ENCODE assay signal across 9 cellular contexts in the genomic region with DNA sequence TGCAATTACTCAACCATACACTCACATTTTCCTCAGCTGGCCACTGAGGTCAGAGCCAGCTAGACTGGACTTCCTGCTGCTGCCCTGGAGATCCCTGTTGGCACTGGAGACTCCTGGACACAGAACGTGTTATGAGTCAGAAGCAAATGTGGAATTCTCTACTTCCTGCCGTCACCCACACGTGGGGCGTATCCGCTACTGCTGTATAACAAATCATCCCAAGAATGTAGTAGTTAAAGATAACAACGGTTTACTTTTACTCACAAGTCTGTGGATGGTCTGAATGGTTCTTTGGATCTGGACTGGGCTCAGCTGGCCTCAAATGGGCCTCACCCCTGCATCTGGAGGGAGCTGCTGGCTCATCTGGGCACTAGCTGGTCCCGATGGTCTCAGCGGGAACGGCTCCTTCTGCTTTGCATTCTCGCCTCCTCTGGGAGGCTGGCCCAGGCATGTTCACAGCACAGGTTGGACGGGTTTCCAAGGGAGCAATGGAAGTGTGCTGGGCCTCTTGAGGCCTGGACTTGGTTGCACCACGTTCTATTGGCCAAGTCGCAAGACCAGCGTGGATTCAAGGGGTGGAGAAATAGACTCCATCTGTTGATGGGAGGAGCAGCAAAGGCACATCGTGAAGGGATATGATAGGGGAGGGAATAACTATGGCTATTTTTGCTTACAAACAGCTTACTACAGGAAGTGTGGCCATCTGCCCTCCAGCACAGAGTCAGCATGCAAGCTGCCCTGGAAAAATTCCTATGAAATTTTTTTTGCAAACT.
DNase-seq lines count a peak whose midpoint lies in the region; TF ChIP-seq lines count a peak whose summit lies in the region.
"Had no signal": no experiment of that assay in that cellular context is flagged by ENCODE, and none has a peak within 500 bp of the region (broad histone marks: within the 10 kb centered on the region; RNA-seq: fewer than 3 reads in every experiment).

No MANE protein-coding gene starts in this region.

- H3K36me3 Mint-ChIP-seq in endodermal cell (ENCODE audit: low read depth): no peaks in the 10 kb centered on the region
- no peaks in the 10 kb centered on the region for H3K36me3 Mint-ChIP-seq in activated T-cell treated with anti-CD3 and anti-CD28 coated beads, Interleukin-2, amount 50 U/mL, for 24 hours (ENCODE audit: low read depth)

- H3K9me3 Mint-ChIP-seq in endodermal cell: peaks cover 5% of the 10 kb centered on the region
- no peaks in the 10 kb centered on the region for H3K9me3 Mint-ChIP-seq in activated T-cell treated with anti-CD3 and anti-CD28 coated beads, Interleukin-2, amount 50 U/mL, for 24 hours

- H3K9ac ChIP-seq in endodermal cell (ENCODE audit: extremely low read depth, low read length, poor library complexity, severe bottlenecking): no peak overlapping the region

- H3K27me3 ChIP-seq in esophagus squamous epithelium (no peaks in the 10 kb centered on the region), endodermal cell (ENCODE audit: control insufficient read depth, insufficient read depth, low read length, poor library complexity, severe bottlenecking) (peaks cover 34% of the 10 kb centered on the region)

- peaks cover 60% of the 10 kb centered on the region for H3K27me3 Mint-ChIP-seq in endodermal cell (ENCODE audit: insufficient read depth)
- H3K27me3 Mint-ChIP-seq in activated T-cell treated with anti-CD3 and anti-CD28 coated beads, Interleukin-2, amount 50 U/mL, for 24 hours: no peaks in the 10 kb centered on the region

- H3K9me3 ChIP-seq in esophagus squamous epithelium (no peaks in the 10 kb centered on the region), endodermal cell (ENCODE audit: control insufficient read depth, low read length) (no peaks in the 10 kb centered on the region)

- H3K4me1 Mint-ChIP-seq in endodermal cell: peaks cover 26% of the 10 kb centered on the region
- H3K4me1 Mint-ChIP-seq in activated T-cell treated with anti-CD3 and anti-CD28 coated beads, Interleukin-2, amount 50 U/mL, for 24 hours (ENCODE audit: low read depth): peaks cover 16% of the 10 kb centered on the region

- TF ChIP-seq CTCF in AG10803 (conservative IDR thresholded peaks at IDR 0.05; ENCODE audit: low read length) (no peak), esophagus squamous epithelium (IDR thresholded peaks at IDR 0.05) (no peak), endodermal cell (conservative IDR thresholded peaks at IDR 0.05) (no peak)

- H3K4me1 ChIP-seq in esophagus squamous epithelium (peaks cover 6 to 32% (median 11%) of the 10 kb centered on the region in 3 donors), endodermal cell (ENCODE audit: control insufficient read depth, insufficient read depth, low read length) (peaks cover 4% of the 10 kb centered on the region)

- intact Hi-C loops in esophagus squamous epithelium (cut with DNase I): no loop called here

- H3K4me3 ChIP-seq in AG10803 (ENCODE audit: low read length): peak overlapping the region; percentile 39
- peak overlapping the region in 1 of 4 donors; percentile 28 for H3K4me3 ChIP-seq in esophagus squamous epithelium
- H3K4me3 ChIP-seq in endodermal cell (ENCODE audit: low read length): no peak overlapping the region

- DNase-seq in AG10803 (ENCODE audit: low read depth): peak; percentile 100
- DNase-seq in NCI-H510A (lab: John Stamatoyannopoulos, UW): peak; percentile 80
- DNase-seq in esophagus squamous epithelium (lab: John Stamatoyannopoulos, UW): no peak
- peak; percentile 98 for DNase-seq in non-pigmented ciliary epithelial cell (ENCODE audit: low read depth)
- no peak for DNase-seq in pons (ENCODE audit: low spot score)
- DNase-seq in amygdala (lab: John Stamatoyannopoulos, UW): no peak
- DNase-seq in endodermal cell: no peak
- DNase-seq in activated T-cell treated with anti-CD3 and anti-CD28 coated beads, Interleukin-2, amount 50 U/mL, for 24 hours: no peak
- DNase-seq: DND-41 had no signal

- no peak overlapping the region for H3K4me3 Mint-ChIP-seq in endodermal cell
- no peak overlapping the region for H3K4me3 Mint-ChIP-seq in activated T-cell treated with anti-CD3 and anti-CD28 coated beads, Interleukin-2, amount 50 U/mL, for 24 hours

- H3K27ac ChIP-seq in esophagus squamous epithelium: peak overlapping the region; percentile 29 to 90 (median 66)
- H3K27ac ChIP-seq in endodermal cell (ENCODE audit: low read depth, low read length): no peak overlapping the region

- H3K27ac Mint-ChIP-seq in endodermal cell: no peak overlapping the region
- no peak overlapping the region for H3K27ac Mint-ChIP-seq in activated T-cell treated with anti-CD3 and anti-CD28 coated beads, Interleukin-2, amount 50 U/mL, for 24 hours

- 44 to 50% methylated on average over 8 to 13 of the region's 15 CpGs for WGBS in esophagus squamous epithelium, 2 donors
- WGBS in endodermal cell (ENCODE audit: insufficient coverage in 1 of 2, insufficient read length in 1 of 2), 2 experiments: 95 to 98% methylated on average over 9 to 15 of the region's 15 CpGs

- H3K36me3 ChIP-seq in esophagus squamous epithelium (no peaks in the 10 kb centered on the region), endodermal cell (ENCODE audit: control insufficient read depth, insufficient read depth, low read length) (no peaks in the 10 kb centered on the region)

- TF ChIP-seq POLR2A in esophagus squamous epithelium (IDR thresholded peaks at IDR 0.05): no peak

Comparison
In these comparisons a context has a peak if more than half of its experiments do, and no peak if none do; other contexts are left out.
1. DNase-seq: peak in AG10803 (single experiment), NCI-H510A (single experiment) and non-pigmented ciliary epithelial cell (single experiment); none in esophagus squamous epithelium (single experiment), pons (single experiment), amygdala (0 of 56), endodermal cell (single experiment) and activated T-cell treated with anti-CD3 and anti-CD28 coated beads, Interleukin-2, amount 50 U/mL, for 24 hours (single experiment).